Comparison of ENCODE assay signal across 16 cellular contexts in the genomic region with DNA sequence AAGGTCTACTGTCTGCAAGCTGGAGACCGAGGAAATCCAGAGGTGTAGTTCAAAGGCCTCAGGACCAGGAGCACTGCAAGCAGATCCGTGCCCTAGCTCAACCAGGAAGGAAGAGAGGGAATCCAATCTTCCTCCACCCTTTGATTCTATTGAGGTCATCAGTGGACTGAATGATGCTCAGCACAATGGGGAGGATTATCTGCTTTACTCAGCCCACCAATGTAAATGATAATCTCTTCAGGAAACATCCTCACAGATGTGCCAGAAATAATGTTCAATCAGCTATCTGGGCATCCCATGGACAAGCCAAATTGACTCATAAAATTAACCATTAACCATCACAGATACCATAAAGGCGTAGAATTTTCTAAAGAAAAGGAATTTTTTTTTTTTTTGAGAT.
DNase-seq lines count a peak whose midpoint lies in the region; ATAC-seq and TF ChIP-seq lines count a peak whose summit lies in the region.
"Had no signal": no experiment of that assay in that cellular context is flagged by ENCODE, and none has a peak within 500 bp of the region (broad histone marks: within the 10 kb centered on the region; RNA-seq: fewer than 3 reads in every experiment).

No MANE protein-coding gene starts in this region.

- H3K14ac ChIP-seq in mesenchymal stem cell (ENCODE audit: low read length in 2 of 2), result no peak overlapping the region

- H4K91ac ChIP-seq in mesenchymal stem cell (ENCODE audit: low read length), result no peak overlapping the region

- no peak for ATAC-seq in HG03025 (IDR thresholded peaks at IDR 0.05; ENCODE audit: low FRiP score, unreplicated experiment)
- ATAC-seq in HG02642 (IDR thresholded peaks at IDR 0.05; ENCODE audit: poor library complexity, unreplicated experiment), result no peak
- ATAC-seq: HCT116, K562 had no signal

- peak; percentile 73 for DNase-seq in NCI-H748 (lab: John Stamatoyannopoulos, UW; ENCODE audit: unreplicated experiment)
- DNase-seq in mesenchymal stem cell, result no peak
- DNase-seq in dorsolateral prefrontal cortex, result no peak
- DNase-seq: CD4-positive, alpha-beta memory T cell; DMS153; DMS79; GDM1; GOT3; H7 had no signal

- no peak overlapping the region for H3K9ac ChIP-seq in mesenchymal stem cell (ENCODE audit: low read length)
- H3K9ac ChIP-seq: BLaER1 had no signal

- no peak overlapping the region for H2BK12ac ChIP-seq in mesenchymal stem cell (ENCODE audit: low read length in 2 of 2)

- intact Hi-C loops in dorsolateral prefrontal cortex (cut with DNase I), result no loop called here

- H3K4me2 ChIP-seq in mesenchymal stem cell (ENCODE audit: low read length, poor library complexity, severe bottlenecking), result no peak overlapping the region
- H3K4me2 ChIP-seq: BLaER1 had no signal

- no peak overlapping the region for H3K18ac ChIP-seq in mesenchymal stem cell (ENCODE audit: low read depth in 1 of 2, low read length in 2 of 2)

- no peak overlapping the region for H2BK120ac ChIP-seq in mesenchymal stem cell (ENCODE audit: low read depth, low read length)

- no peak overlapping the region for H2AFZ ChIP-seq in mesenchymal stem cell (ENCODE audit: low read depth, low read length)

- H3K4me1 ChIP-seq in HEK293 (ENCODE audit: control insufficient read depth, insufficient read depth, low read length) (peaks cover 21% of the 10 kb centered on the region), mesenchymal stem cell (ENCODE audit: control insufficient read depth, insufficient read depth, low read depth, low read length) (peaks cover 7% of the 10 kb centered on the region)

- H2AK5ac ChIP-seq in mesenchymal stem cell (ENCODE audit: low read length, severe bottlenecking), result peak overlapping the region; percentile 13

- H3K4ac ChIP-seq in mesenchymal stem cell (ENCODE audit: low read depth in 1 of 2, low read length in 2 of 2), result no peak overlapping the region

- H3K27me3 ChIP-seq in mesenchymal stem cell (ENCODE audit: control insufficient read depth in 1 of 2, insufficient read depth in 1 of 2, low read length in 2 of 2), result no peaks in the 10 kb centered on the region
- H3K27me3 ChIP-seq in dorsolateral prefrontal cortex, result no peaks in the 10 kb centered on the region
- H3K27me3 ChIP-seq: BLaER1 had no signal

- H3K36me3 ChIP-seq in HEK293 (ENCODE audit: control insufficient read depth in 2 of 2, insufficient read depth in 1 of 2, low read length in 2 of 2) (no peaks in the 10 kb centered on the region), mesenchymal stem cell (ENCODE audit: control insufficient read depth in 1 of 2, insufficient read depth in 2 of 2, low read depth in 1 of 2, low read length in 2 of 2) (no peaks in the 10 kb centered on the region)
- H3K36me3 ChIP-seq: BLaER1 had no signal

- H3K79me1 ChIP-seq in mesenchymal stem cell (replicated peaks; ENCODE audit: low read length, poor library complexity, severe bottlenecking), result no peaks in the 10 kb centered on the region

- POLR2A ChIA-PET in HEK293 (lab: Yijun Ruan, JAX), result no interaction called here

- no peak overlapping the region for H3K4me3 ChIP-seq in HEK293 (ENCODE audit: low read depth, low read length)
- H3K4me3 ChIP-seq in mesenchymal stem cell (ENCODE audit: insufficient read depth in 1 of 2, low read depth in 1 of 2, low read length in 2 of 2), result no peak overlapping the region
- no peak overlapping the region for H3K4me3 ChIP-seq in dorsolateral prefrontal cortex
- H3K4me3 ChIP-seq: BLaER1, K562 had no signal

- TF ChIP-seq CTCF in HEK293 (tag by site-specific recombination; IDR thresholded peaks at IDR 0.05) (no peak), dorsolateral prefrontal cortex (IDR thresholded peaks at IDR 0.05 in 54 of 56, conservative IDR thresholded peaks at IDR 0.05 in 2 of 56; ENCODE audit: low read depth in 1 of 56, partially characterized antibody in 56 of 56) (no peak)

- no peak overlapping the region for H2BK15ac ChIP-seq in mesenchymal stem cell (ENCODE audit: low read depth, poor library complexity, severe bottlenecking)

- H3K27ac ChIP-seq in HEK293 (ENCODE audit: extremely low read depth, low read depth, low read length) (no peak overlapping the region), mesenchymal stem cell (ENCODE audit: low read length, poor library complexity, severe bottlenecking) (no peak overlapping the region), dorsolateral prefrontal cortex (no peak overlapping the region)
- H3K27ac ChIP-seq: BLaER1, HL-60 had no signal

- H3K9me3 ChIP-seq in HEK293 (ENCODE audit: control insufficient read depth, insufficient read depth, low read depth, low read length) (no peaks in the 10 kb centered on the region), mesenchymal stem cell (ENCODE audit: control insufficient read depth, low read length) (no peaks in the 10 kb centered on the region)

- WGBS in mesenchymal stem cell, result 90% methylated on average over 3 of the region's 3 CpGs

- H3K23ac ChIP-seq in mesenchymal stem cell (ENCODE audit: low read length in 2 of 2), result no peak overlapping the region

- no peak overlapping the region for H2BK5ac ChIP-seq in mesenchymal stem cell (ENCODE audit: low read depth, low read length, poor library complexity, severe bottlenecking)

- no peak overlapping the region for H4K8ac ChIP-seq in mesenchymal stem cell (ENCODE audit: low read length)

- CTCF ChIA-PET in HEK293 (lab: Yijun Ruan, JAX), result interaction anchor here (0.6 to 1.3 kb wide), 3 partner anchors 63 to 169 kb away, joined by 3 to 5 read pairs (median 4); no protein-coding TSS in a partner anchor

TF ChIP-seq in HEK293, 187 proteins besides CTCF, POLR2A, EP300 and RAD21:
- no peak for TF ChIP-seq ZNF19 (tag by site-specific recombination; IDR thresholded peaks at IDR 0.05; ENCODE audit: low read depth)
- TF ChIP-seq ZNF10 (tag by site-specific recombination; IDR thresholded peaks at IDR 0.05), result 0 out of 2 replicates have a peak, but pooled peaks have one; percentile 29
